Comparison of ENCODE assay signal across 8 cellular contexts in the genomic region with DNA sequence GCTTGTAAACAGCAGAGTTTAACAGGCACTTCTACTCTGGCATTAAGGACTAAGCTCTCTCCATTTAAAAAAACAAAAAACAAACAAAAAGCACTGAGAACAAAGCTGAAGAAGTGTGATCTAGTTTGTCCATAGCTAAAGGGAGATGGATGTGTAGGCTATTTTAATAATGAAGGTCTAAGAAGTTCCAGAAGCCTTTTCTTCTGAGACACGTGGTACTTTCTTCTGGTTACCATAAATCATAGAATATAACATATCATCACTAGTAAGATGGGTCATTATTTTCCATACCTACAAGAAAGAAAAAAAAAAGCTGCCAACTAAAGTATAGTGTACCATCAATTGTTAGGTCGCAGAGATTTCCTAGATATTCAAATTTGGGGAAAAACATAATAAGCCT. TPM values are rescaled to one million over a fixed set of nuclear protein-coding genes. Genes with fewer than 3 reads are reported as not detected.
DNase-seq lines count a peak whose midpoint lies in the region; ATAC-seq, FAIRE-seq and TF ChIP-seq lines count a peak whose summit lies in the region.

No MANE protein-coding gene starts in this region.

- H3K27me3 ChIP-seq in CD4-positive, alpha-beta T cell (ENCODE audit: control insufficient read depth, insufficient read depth, low read length) = no peaks in the 10 kb centered on the region
- no peaks in the 10 kb centered on the region for H3K27me3 ChIP-seq in HCT116 (ENCODE audit: insufficient read depth, low read length)
- no peaks in the 10 kb centered on the region for H3K27me3 ChIP-seq in keratinocyte (ENCODE audit: control insufficient read depth, extremely low read depth, insufficient read depth, low read length)

- peak overlapping the region; percentile 92 for H3K27ac Mint-ChIP-seq in CD4-positive, alpha-beta T cell

- dilution Hi-C loops in keratinocyte (cut with MboI; ENCODE audit: extremely low pct_ligation_motif_present, low sequenced_read_pairs) = no loop called here

- H3K4me1 ChIP-seq in HCT116 (ENCODE audit: control insufficient read depth in 1 of 2, insufficient read depth in 2 of 2, low read length in 2 of 2) (peaks cover 0 to 8% of the 10 kb centered on the region in 2 experiments; a peak in 2 of 4 replicates), keratinocyte (ENCODE audit: control insufficient read depth, extremely low read depth, insufficient read depth, low read length) (no peaks in the 10 kb centered on the region)

- no peaks in the 10 kb centered on the region for H3K36me3 ChIP-seq in HCT116 (ENCODE audit: control insufficient read depth in 1 of 2, insufficient read depth in 2 of 2, low read length in 2 of 2)
- H3K36me3 ChIP-seq in keratinocyte (ENCODE audit: control insufficient read depth in 2 of 2, extremely low read depth in 1 of 2, insufficient read depth in 2 of 2, low read length in 2 of 2) = no peaks in the 10 kb centered on the region

- H3K9me2 ChIP-seq in HCT116 (ENCODE audit: insufficient read depth) = no peaks in the 10 kb centered on the region

- DNase-seq in CD4-positive, alpha-beta T cell = no peak
- no peak for DNase-seq in HCT116 (ENCODE audit: low read depth, low spot score)
- DNase-seq in keratinocyte (ENCODE audit: low read depth, low spot score) = no peak
- DNase-seq in OCI-M2 (lab: John Stamatoyannopoulos, UW; ENCODE audit: unreplicated experiment) = no peak

- BruUV-seq in HCT116 (replicated peaks; lab: Mats Ljungman, UMichigan) = no TSS peak

- peak overlapping the region; percentile 62 to 77; a peak in 3 of 4 replicates for H3K4me3 ChIP-seq in HCT116 (replicated peaks in 1 of 2; ENCODE audit: low read depth in 1 of 2, low read length in 2 of 2)
- H3K4me3 ChIP-seq in WI38 (ENCODE audit: low read depth, low read length) = peak overlapping the region; percentile 73; the same call in 1 of the 2 replicates
- peak overlapping the region; percentile 54 to 86 (median 80) for H3K4me3 ChIP-seq in keratinocyte (ENCODE audit: control insufficient read depth in 2 of 3, extremely low read depth in 1 of 3, insufficient read depth in 2 of 3, low read depth in 1 of 3, low read length in 3 of 3)

- peaks cover 32% of the 10 kb centered on the region for H3K79me2 ChIP-seq in HCT116 (ENCODE audit: insufficient read depth, low read length)
- H3K79me2 ChIP-seq in keratinocyte (ENCODE audit: control insufficient read depth, insufficient read depth, low read length) = peaks cover 26% of the 10 kb centered on the region

- H3K9me3 Mint-ChIP-seq in CD4-positive, alpha-beta T cell = no peaks in the 10 kb centered on the region

- no peaks in the 10 kb centered on the region for H3K9me3 ChIP-seq in CD4-positive, alpha-beta T cell (ENCODE audit: control insufficient read depth, low read length)
- H3K9me3 ChIP-seq in HCT116 (ENCODE audit: control insufficient read depth in 1 of 2, insufficient read depth in 1 of 2, low read depth in 1 of 2, low read length in 2 of 2) = no peaks in the 10 kb centered on the region
- H3K9me3 ChIP-seq in keratinocyte (ENCODE audit: control insufficient read depth, low read depth, low read length) = no peaks in the 10 kb centered on the region

- TF ChIP-seq POLR2A in HCT116 (IDR thresholded peaks at IDR 0.05; ENCODE audit: borderline replicate concordance, extremely low read depth, insufficient read depth, insufficient read length) = no peak

- RAD21 ChIA-PET in HCT116 (lab: Charles Lee; ENCODE audit: low non-redundant PET in 1 of 2, low total read pairs in 2 of 2, uncharacterized antibody in 2 of 2, unreplicated experiment in 2 of 2) = no interaction called here

- TF ChIP-seq CTCF in CD4-positive, alpha-beta T cell (IDR thresholded peaks at IDR 0.05) = no peak
- TF ChIP-seq CTCF in HCT116 (IDR thresholded peaks at IDR 0.05 in 2 of 3, conservative IDR thresholded peaks at IDR 0.05 in 1 of 3; ENCODE audit: borderline replicate concordance in 1 of 3, insufficient read depth in 1 of 3, low read depth in 2 of 3, low read length in 2 of 3) = no peak
- no peak for TF ChIP-seq CTCF in WI38 (IDR thresholded peaks at IDR 0.05; ENCODE audit: low read depth, low read length)
- no peak for TF ChIP-seq CTCF in keratinocyte (optimal IDR thresholded peaks at IDR 0.05 in 1 of 3, IDR thresholded peaks at IDR 0.05 in 1 of 3, conservative IDR thresholded peaks at IDR 0.05 in 1 of 3; ENCODE audit: extremely low read depth in 1 of 3, insufficient read depth in 2 of 3, low read length in 3 of 3)

- H3K4me3 Mint-ChIP-seq in CD4-positive, alpha-beta T cell = peak overlapping the region; percentile 66

- peaks cover 10% of the 10 kb centered on the region for H3K36me3 Mint-ChIP-seq in CD4-positive, alpha-beta T cell (ENCODE audit: low read depth)

- POLR2A ChIA-PET in CD4-positive, alpha-beta T cell (lab: Charles Lee) = interaction anchor here (2.6 kb wide), 1 partner anchor 447 kb away, joined by 7 read pairs; no protein-coding TSS in a partner anchor
- POLR2A ChIA-PET in HCT116 (lab: Charles Lee) = no interaction called here

- CTCF ChIA-PET in CD4-positive, alpha-beta T cell (lab: Charles Lee) = interaction anchor here (0.9 to 2.4 kb wide), 2 partner anchors 267 to 446 kb away, joined by 3 to 17 read pairs; no protein-coding TSS in a partner anchor
- CTCF ChIA-PET in HCT116 (lab: Charles Lee) = interaction anchor here (1.0 to 1.9 kb wide), 2 partner anchors 250 to 447 kb away, joined by 4 to 14 read pairs; no protein-coding TSS in a partner anchor

- no peaks in the 10 kb centered on the region for H3K27me3 Mint-ChIP-seq in CD4-positive, alpha-beta T cell

- H3K4me1 Mint-ChIP-seq in CD4-positive, alpha-beta T cell (ENCODE audit: low read depth) = peaks cover 46% of the 10 kb centered on the region

- intact Hi-C loops in CD4-positive, alpha-beta T cell (cut with DNase I, micrococcal nuclease) = loop anchor here (5.0 kb wide), 2 partner anchors 161 to 166 kb away; partner anchors contain the start of gene UBQLN2 (in 1 of the 2)
- intact Hi-C loops in HCT116 (cut with micrococcal nuclease) = loop anchor here (5.0 kb wide), 2 partner anchors 166 to 266 kb away; partner anchors contain the start of gene UBQLN2

- H3K4me2 ChIP-seq in HCT116 (ENCODE audit: low read length) (peak overlapping the region; percentile 72), keratinocyte (ENCODE audit: control insufficient read depth, extremely low read depth, insufficient read depth, low read depth, low read length) (peak overlapping the region; percentile 66)

- FAIRE-seq in keratinocyte (lab: Jason Lieb, UNC) = no peak

- no peak for ATAC-seq in CD4-positive, alpha-beta T cell (ENCODE audit: poor library complexity)
- ATAC-seq in HCT116 = no peak
- no peak for ATAC-seq in HG02884 (IDR thresholded peaks at IDR 0.05; ENCODE audit: unreplicated experiment)
- no peak for ATAC-seq in HG03097 (IDR thresholded peaks at IDR 0.05; ENCODE audit: low FRiP score, unreplicated experiment)
- ATAC-seq in HG02970 (IDR thresholded peaks at IDR 0.05; ENCODE audit: low FRiP score, unreplicated experiment) = no peak

- H4K20me1 ChIP-seq in HCT116 (ENCODE audit: insufficient read depth) = no peaks in the 10 kb centered on the region
- no peaks in the 10 kb centered on the region for H4K20me1 ChIP-seq in keratinocyte (ENCODE audit: control insufficient read depth, extremely low read depth, insufficient read depth, low read length)

- H3K27ac ChIP-seq in CD4-positive, alpha-beta T cell (ENCODE audit: low read depth, low read length) = no peak overlapping the region
- H3K27ac ChIP-seq in HCT116 (ENCODE audit: low read depth, low read length) (no peak overlapping the region), keratinocyte (ENCODE audit: control insufficient read depth, insufficient read depth, low read length) (no peak overlapping the region)

- TF ChIP-seq RAD21 in HCT116 (IDR thresholded peaks at IDR 0.05; ENCODE audit: low read depth) = no peak

- no peaks in the 10 kb centered on the region for H3K9me1 ChIP-seq in keratinocyte (ENCODE audit: control insufficient read depth, extremely low read depth, insufficient read depth, low read length)

- no peak overlapping the region for H3K9ac ChIP-seq in HCT116 (ENCODE audit: low read length)
- H3K9ac ChIP-seq in keratinocyte (ENCODE audit: control insufficient read depth, extremely low read depth, insufficient read depth, low read length) = no peak overlapping the region

- H2AFZ ChIP-seq in HCT116 (ENCODE audit: low read depth, low read length, poor library complexity, severe bottlenecking) = peak overlapping the region; percentile 59
- H2AFZ ChIP-seq in keratinocyte (ENCODE audit: control insufficient read depth, low read length) = peak overlapping the region; percentile 65

TF ChIP-seq in HCT116, 20 proteins besides CTCF, POLR2A, EP300 and RAD21 (continues in another document):
- TF ChIP-seq EGR1 (IDR thresholded peaks at IDR 0.05; ENCODE audit: low read depth) = no peak
- no peak for TF ChIP-seq CEBPB (IDR thresholded peaks at IDR 0.05; ENCODE audit: low read depth)
- no peak for TF ChIP-seq POLR2AphosphoS5 (IDR thresholded peaks at IDR 0.05; ENCODE audit: low read depth, low read length)
- no peak for TF ChIP-seq TCF7L2 (IDR thresholded peaks at IDR 0.05; ENCODE audit: borderline replicate concordance, extremely low read depth, insufficient read depth, insufficient read length)
- TF ChIP-seq JUND (IDR thresholded peaks at IDR 0.05) = no peak
- no peak for TF ChIP-seq SP1 (IDR thresholded peaks at IDR 0.05; ENCODE audit: low read depth)
- TF ChIP-seq MAX (IDR thresholded peaks at IDR 0.05) = no peak
- TF ChIP-seq FOSL1 (IDR thresholded peaks at IDR 0.05; ENCODE audit: low read depth) = no peak
- TF ChIP-seq ELF1 (IDR thresholded peaks at IDR 0.05; ENCODE audit: borderline replicate concordance, low read depth) = no peak
- no peak for TF ChIP-seq ATF3 (IDR thresholded peaks at IDR 0.05)
- no peak for TF ChIP-seq SRF (IDR thresholded peaks at IDR 0.05; ENCODE audit: low read depth)

RNA-seq across cellular contexts. Expression of gene NBDY, which starts 0.7 kb away (rescaled TPM):
- 10 to 100 TPM; 25.0 to 28.3 TPM for total RNA-seq in CD4-positive, alpha-beta T cell
- total RNA-seq in HCT116 (2021; ENCODE audit: unreplicated experiment) = 65.6 TPM
- 41.8 and 48.8 TPM in 2 replicates for polyA plus RNA-seq in HCT116 (2012)
- 34.1 to 53.7 TPM (median 41.1 TPM) in 3 replicates for polyA plus RNA-seq in keratinocyte
- polyA plus RNA-seq in keratinocyte (2011; ENCODE audit: low read depth) = 33.6 TPM
- polyA plus RNA-seq in keratinocyte (2011; cell fraction: cytosol; rRNA removed) = 74.4 and 97.1 TPM in 2 replicates
- polyA plus RNA-seq in keratinocyte (2011; cell fraction: nucleus; rRNA removed) = 24.9 and 28.3 TPM in 2 replicates
- 61.9 and 76.8 TPM in 2 replicates for polyA plus RNA-seq in keratinocyte (2012; ENCODE audit: low replicate concordance)
- 14.9 to 23.2 TPM (median 17.7 TPM) in 3 replicates for polyA minus RNA-seq in keratinocyte
- 38.0 TPM for polyA minus RNA-seq in keratinocyte (2011; cell fraction: cytosol; rRNA and poly(A)+ RNA removed)
- polyA minus RNA-seq in keratinocyte (2011; cell fraction: nucleus; rRNA and poly(A)+ RNA removed) = 6.3 and 11.2 TPM in 2 replicates
